ENCODE assay signal across 13 cellular contexts in the genomic region with DNA sequence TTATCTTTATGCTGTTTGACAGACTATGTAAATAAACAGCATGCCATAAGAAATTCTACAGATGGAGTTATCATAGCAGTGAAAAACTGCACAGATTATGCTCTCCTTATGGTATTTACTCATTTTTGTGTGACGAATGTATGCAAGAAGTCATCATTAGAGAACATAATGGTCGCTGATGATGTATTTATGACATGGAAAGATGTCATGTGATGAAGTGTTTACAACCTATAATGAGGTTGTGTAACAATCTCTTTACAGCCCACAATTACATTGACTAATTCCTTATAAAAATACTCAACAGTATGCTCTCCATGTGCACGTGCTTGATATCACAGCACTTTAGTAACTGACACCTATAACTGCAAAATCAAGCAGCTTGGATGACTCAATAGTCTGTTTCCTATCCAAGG.
DNase-seq lines count a peak whose midpoint lies in the region; ATAC-seq, FAIRE-seq and TF ChIP-seq lines count a peak whose summit lies in the region.
"Had no signal": no experiment of that assay in that cellular context is flagged by ENCODE, and none has a peak within 500 bp of the region (broad histone marks: within the 10 kb centered on the region; RNA-seq: fewer than 3 reads in every experiment).

No MANE protein-coding gene starts in this region.

- TF ChIP-seq POLR2A in heart left ventricle (IDR thresholded peaks at IDR 0.05) = no peak

- no peaks in the 10 kb centered on the region for H3K79me2 ChIP-seq in GM23248 (ENCODE audit: insufficient read depth)

- CTCF ChIA-PET in HEK293T (lab: Yijun Ruan, JAX) = no interaction called here

- ATAC-seq in left colon = peak; percentile 96
- no peak for ATAC-seq in HG03025 (IDR thresholded peaks at IDR 0.05; ENCODE audit: low FRiP score, unreplicated experiment)
- ATAC-seq in heart left ventricle = no peak

- POLR2A ChIA-PET in HEK293T (lab: Yijun Ruan, JAX) = no interaction called here

- no peaks in the 10 kb centered on the region for H3F3A ChIP-seq in GM23248 (ENCODE audit: insufficient read depth)

- DNase-seq in HEK293T (ENCODE audit: extremely low spot score) (peak; percentile 13), M059J (ENCODE audit: low read depth) (peak; percentile 38), bronchial epithelial cell (ENCODE audit: low read depth) (peak; percentile 73), left colon (no peak), GM23248 (no peak), ecto neural progenitor cell (ENCODE audit: low spot score) (no peak), heart left ventricle (no peak)
- DNase-seq: CD4-positive, alpha-beta T cell; DND-41; NCI-H1694 treated with DMSO at 0.1 percent for 48 hours; NCI-H526 treated with DMSO at 0.1 percent for 48 hours; NK-92 treated with Interleukin-12 subunit alpha and Interleukin-12 subunit beta, amount 100 ng/mL, for 24 hours had no signal

- intact Hi-C loops in left colon (cut with DNase I, micrococcal nuclease) = no loop called here
- intact Hi-C loops in heart left ventricle (cut with DNase I) = no loop called here

- no peak overlapping the region for H3K9ac ChIP-seq in GM23248

- in situ Hi-C loops in GM23248 (cut with MboI) = no loop called here

- H3K36me3 ChIP-seq in bronchial epithelial cell (ENCODE audit: control insufficient read depth, insufficient read depth, low read length) (no peaks in the 10 kb centered on the region), GM23248 (ENCODE audit: low read depth) (no peaks in the 10 kb centered on the region), heart left ventricle (no peaks in the 10 kb centered on the region)

- H3K4me1 ChIP-seq in GM23248 (ENCODE audit: insufficient read depth) (no peaks in the 10 kb centered on the region), heart left ventricle (no peaks in the 10 kb centered on the region)

- H3K4me3 ChIP-seq in bronchial epithelial cell (ENCODE audit: low read depth, low read length) = no peak overlapping the region
- H3K4me3 ChIP-seq in GM23248 = no peak overlapping the region
- no peak overlapping the region for H3K4me3 ChIP-seq in heart left ventricle

- no peak overlapping the region for H2AFZ ChIP-seq in GM23248

- H3K27me3 ChIP-seq in bronchial epithelial cell (ENCODE audit: control insufficient read depth, insufficient read depth, low read length) (no peaks in the 10 kb centered on the region), GM23248 (replicated peaks; ENCODE audit: insufficient read depth) (no peaks in the 10 kb centered on the region), heart left ventricle (no peaks in the 10 kb centered on the region)

- no peaks in the 10 kb centered on the region for H3K9me2 ChIP-seq in GM23248 (ENCODE audit: insufficient read depth)

- TF ChIP-seq CTCF in bronchial epithelial cell (IDR thresholded peaks at IDR 0.05; ENCODE audit: insufficient read depth, low read length, severe bottlenecking) (no peak), heart left ventricle (IDR thresholded peaks at IDR 0.05) (no peak)

- no peak overlapping the region for H3K27ac ChIP-seq in GM23248
- no peak overlapping the region for H3K27ac ChIP-seq in heart left ventricle

- H3K4me2 ChIP-seq in GM23248 (ENCODE audit: unreplicated experiment) = no peak overlapping the region

- H3K9me3 ChIP-seq in GM23248 (ENCODE audit: low read depth) = no peaks in the 10 kb centered on the region
- peaks cover 0 to 3% (median 0%) of the 10 kb centered on the region in 12 donors for H3K9me3 ChIP-seq in heart left ventricle

- FAIRE-seq in bronchial epithelial cell (lab: Jason Lieb, UNC) = no peak

- no peaks in the 10 kb centered on the region for H4K20me1 ChIP-seq in GM23248 (ENCODE audit: insufficient read depth)

- 18 to 24% methylated on average over 3 of the region's 3 CpGs for WGBS in GM23248 (ENCODE audit: low coverage in 1 of 2, low lambda C conversion rate in 2 of 2, missing lambda C conversion rate in 2 of 2), 2 experiments
- 46 to 74% (median 58%) methylated on average over 3 of the region's 3 CpGs for WGBS in heart left ventricle, 4 donors

TF ChIP-seq in HEK293T, 16 proteins besides CTCF, POLR2A, EP300 and RAD21:
- TF ChIP-seq FOXK2 (IDR thresholded peaks at IDR 0.05) (no peak), CTBP1 (IDR thresholded peaks at IDR 0.05; ENCODE audit: borderline replicate concordance) (peak; percentile 30; the same call in 1 of the 2 replicates)
- TF ChIP-seq, protein P1, sequence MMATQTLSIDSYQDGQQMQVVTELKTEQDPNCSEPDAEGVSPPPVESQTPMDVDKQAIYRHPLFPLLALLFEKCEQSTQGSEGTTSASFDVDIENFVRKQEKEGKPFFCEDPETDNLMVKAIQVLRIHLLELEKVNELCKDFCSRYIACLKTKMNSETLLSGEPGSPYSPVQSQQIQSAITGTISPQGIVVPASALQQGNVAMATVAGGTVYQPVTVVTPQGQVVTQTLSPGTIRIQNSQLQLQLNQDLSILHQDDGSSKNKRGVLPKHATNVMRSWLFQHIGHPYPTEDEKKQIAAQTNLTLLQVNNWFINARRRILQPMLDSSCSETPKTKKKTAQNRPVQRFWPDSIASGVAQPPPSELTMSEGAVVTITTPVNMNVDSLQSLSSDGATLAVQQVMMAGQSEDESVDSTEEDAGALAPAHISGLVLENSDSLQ (IDR thresholded peaks at IDR 0.05) = peak; percentile 61

Comparison
In these comparisons a context has a peak if more than half of its experiments do, and no peak if none do; other contexts are left out.
1. DNase-seq: peak in HEK293T (single experiment), M059J (single experiment) and bronchial epithelial cell (single experiment); none in left colon (0 of 2), GM23248 (single experiment), ecto neural progenitor cell (single experiment) and heart left ventricle (0 of 5).